Comparison of ENCODE assay signal across 8 cellular contexts in the genomic region with DNA sequence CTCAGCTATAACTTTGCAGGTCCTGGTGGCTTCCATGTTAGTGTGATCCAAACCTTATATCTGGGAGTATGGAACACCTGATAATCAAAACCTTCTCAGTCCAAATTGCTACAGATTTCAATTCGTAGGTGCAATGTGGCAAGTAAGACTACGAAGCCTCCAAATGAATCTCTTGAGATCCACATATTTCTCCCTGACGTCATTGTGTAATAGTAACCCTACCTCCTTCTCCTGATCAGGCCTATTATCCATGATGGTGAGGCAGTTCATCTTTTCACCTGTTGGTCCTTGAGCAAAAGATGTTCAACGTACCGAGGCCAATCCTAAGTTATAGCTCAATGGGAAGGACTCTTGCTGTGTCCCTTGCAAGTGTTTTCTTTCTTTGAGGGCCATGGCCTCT.
"Had no signal": no experiment of that assay in that cellular context is flagged by ENCODE, and none has a peak within 500 bp of the region (broad histone marks: within the 10 kb centered on the region; RNA-seq: fewer than 3 reads in every experiment).

No MANE protein-coding gene starts in this region.

- H3K9me3 Mint-ChIP-seq: GM23338 had no signal

- H3K4me2 ChIP-seq: GM23338 had no signal

- H3K4me3 Mint-ChIP-seq: GM23338, H9 had no signal

- H3K4me1 Mint-ChIP-seq: GM23338, H9 had no signal

- H3K4me3 ChIP-seq: GM23338, K562 had no signal

- DNase-seq: H9, HCEC 1CT, KG1 had no signal

- FAIRE-seq: H1, H54, HTR-8/SVneo, K562 had no signal

- H2AFZ ChIP-seq: GM23338 had no signal

- ATAC-seq: GM23338, K562 had no signal

- H3K27ac Mint-ChIP-seq: GM23338, H9 had no signal
